9 cellular contexts compared by ENCODE assay signal in the genomic region with DNA sequence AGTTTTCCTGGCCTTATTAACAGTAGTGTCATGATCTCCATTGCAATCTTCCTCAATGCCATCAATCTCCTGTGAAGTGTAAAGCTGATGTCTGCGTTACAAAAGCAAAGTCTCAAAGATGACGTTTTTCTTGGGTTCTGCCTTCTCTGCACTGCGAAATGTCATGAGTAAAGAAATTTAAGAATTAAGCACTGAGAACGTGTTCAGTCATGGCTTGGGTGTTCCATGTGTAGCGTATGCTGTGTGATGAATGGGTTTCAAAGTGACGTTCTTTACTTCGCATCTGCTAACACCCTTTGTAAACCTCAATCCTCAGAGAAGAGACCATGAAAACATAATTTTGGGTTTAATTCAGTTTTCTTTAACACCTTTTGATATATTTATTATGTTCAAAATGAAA. TPM values are rescaled to one million over a fixed set of nuclear protein-coding genes. Genes with fewer than 3 reads are reported as not detected.
DNase-seq lines count a peak whose midpoint lies in the region; ATAC-seq and TF ChIP-seq lines count a peak whose summit lies in the region.
"Had no signal": no experiment of that assay in that cellular context is flagged by ENCODE, and none has a peak within 500 bp of the region (broad histone marks: within the 10 kb centered on the region; RNA-seq: fewer than 3 reads in every experiment).

No MANE protein-coding gene starts in this region.

- H3K27ac Mint-ChIP-seq in activated CD4-positive, alpha-beta memory T cell treated with anti-CD3 and anti-CD28 coated beads, Interleukin-2, amount 10 ng/mL, durations not matched to agents 7 days and 5 days, result no peak overlapping the region

- H3K36me3 Mint-ChIP-seq in activated CD4-positive, alpha-beta memory T cell treated with anti-CD3 and anti-CD28 coated beads, Interleukin-2, amount 10 ng/mL, durations not matched to agents 7 days and 5 days (ENCODE audit: low read depth), result peaks cover 6% of the 10 kb centered on the region

- no peaks in the 10 kb centered on the region for H3K9me3 ChIP-seq in gastrocnemius medialis

- ATAC-seq in gastrocnemius medialis (no peak), GM19452 (IDR thresholded peaks at IDR 0.05; ENCODE audit: unreplicated experiment) (no peak)

- peak overlapping the region in 3 of 4 donors; percentile 79 to 82 (median 79) for H3K27ac ChIP-seq in gastrocnemius medialis

- in situ Hi-C loops in gastrocnemius medialis (cut with MboI; ENCODE audit: low sequenced_read_pairs in 4 of 4), result no loop called here
- in situ Hi-C loops in ACHN (cut with HindIII; ENCODE audit: low pct_ligation_motif_present, low pct_unique_long_range_greater_than_20kb, low sequenced_read_pairs), result no loop called here
- in situ Hi-C loops in GM13976 (cut with MboI; ENCODE audit: low sequenced_read_pairs, unreplicated experiment), result no loop called here

- H3K4me3 ChIP-seq in HFF-Myc (replicated peaks; ENCODE audit: low read depth, low read length) (peak overlapping the region; percentile 63), fibroblast of the aortic adventitia (ENCODE audit: low read depth, low read length) (peak overlapping the region; percentile 78), gastrocnemius medialis (peak overlapping the region; percentile 61 to 84 (median 72))

- no peaks in the 10 kb centered on the region for H3K9me3 Mint-ChIP-seq in activated CD4-positive, alpha-beta memory T cell treated with anti-CD3 and anti-CD28 coated beads, Interleukin-2, amount 10 ng/mL, durations not matched to agents 7 days and 5 days

- H3K36me3 ChIP-seq in gastrocnemius medialis, result peaks cover 0 to 8% of the 10 kb centered on the region in 2 donors

- H3K27me3 ChIP-seq in gastrocnemius medialis, result no peaks in the 10 kb centered on the region

- DNase-seq in HFF-Myc (ENCODE audit: extremely low read depth, low read depth) (no peak), fibroblast of the aortic adventitia (ENCODE audit: low read depth) (peak; percentile 33), gastrocnemius medialis (no peak), ACHN (no peak), GM13976 (ENCODE audit: low spot score) (no peak)
- DNase-seq in activated CD4-positive, alpha-beta memory T cell treated with anti-CD3 and anti-CD28 coated beads, Interleukin-2, amount 10 ng/mL, durations not matched to agents 7 days and 5 days, result no peak
- DNase-seq in stimulated activated CD8-positive, alpha-beta memory T cell treated with anti-CD3 and anti-CD28 coated beads, Interleukin-4, amount 100 ng/mL, for 48 hours, result no peak
- DNase-seq: NCI-H446 treated with DMSO at 0.1 percent for 48 hours had no signal

- TF ChIP-seq CTCF in HFF-Myc (IDR thresholded peaks at IDR 0.05; ENCODE audit: low read depth, low read length, missing control alignments) (no peak), fibroblast of the aortic adventitia (IDR thresholded peaks at IDR 0.05; ENCODE audit: insufficient read depth, low read length) (no peak), gastrocnemius medialis (IDR thresholded peaks at IDR 0.05 in 4 of 5, conservative IDR thresholded peaks at IDR 0.05 in 1 of 5) (no peak), GM13976 (IDR thresholded peaks at IDR 0.05; ENCODE audit: borderline replicate concordance, control extremely low read depth, extremely low read depth, insufficient read depth, missing control alignments) (no peak)

- intact Hi-C loops in gastrocnemius medialis (cut with DNase I; ENCODE audit: low total_unique reads), result no loop called here

- H3K4me1 Mint-ChIP-seq in activated CD4-positive, alpha-beta memory T cell treated with anti-CD3 and anti-CD28 coated beads, Interleukin-2, amount 10 ng/mL, durations not matched to agents 7 days and 5 days, result peaks cover 13% of the 10 kb centered on the region

- H3K4me3 Mint-ChIP-seq in activated CD4-positive, alpha-beta memory T cell treated with anti-CD3 and anti-CD28 coated beads, Interleukin-2, amount 10 ng/mL, durations not matched to agents 7 days and 5 days, result peak overlapping the region; percentile 79

- no peak for TF ChIP-seq POLR2A in gastrocnemius medialis (IDR thresholded peaks at IDR 0.05)

- peaks cover 0 to 10% of the 10 kb centered on the region in 2 donors for H3K4me1 ChIP-seq in gastrocnemius medialis

- H3K27me3 Mint-ChIP-seq in activated CD4-positive, alpha-beta memory T cell treated with anti-CD3 and anti-CD28 coated beads, Interleukin-2, amount 10 ng/mL, durations not matched to agents 7 days and 5 days, result no peaks in the 10 kb centered on the region

- POLR2A ChIA-PET in activated CD4-positive, alpha-beta memory T cell treated with anti-CD3 and anti-CD28 coated beads, Interleukin-2, amount 10 ng/mL, durations not matched to agents 7 days and 5 days (lab: Charles Lee), result interaction anchor here (1.4 kb wide), 1 partner anchor 40 kb away, joined by 3 read pairs; no protein-coding TSS in a partner anchor

- CTCF ChIA-PET in activated CD4-positive, alpha-beta memory T cell treated with anti-CD3 and anti-CD28 coated beads, Interleukin-2, amount 10 ng/mL, durations not matched to agents 7 days and 5 days (lab: Charles Lee), result interaction anchor here (1.2 to 1.6 kb wide), 2 partner anchors 37 to 157 kb away, joined by 4 to 7 read pairs; no protein-coding TSS in a partner anchor

RNA-seq across cellular contexts. Expression of a gene that starts 1.0 kb away (rescaled TPM):
- total RNA-seq in activated CD4-positive, alpha-beta memory T cell treated with anti-CD3 and anti-CD28 coated beads, Interleukin-2, amount 10 ng/mL, durations not matched to agents 7 days and 5 days, result 1 to 10 TPM; 4.7 to 5.4 TPM
- 6.0 and 11.3 TPM in 2 replicates for total RNA-seq in fibroblast of the aortic adventitia (ENCODE audit: low replicate concordance)
- total RNA-seq in gastrocnemius medialis, result 1 to 10 TPM in 3 of 4 donors, under 1 TPM in 1; 0.20 to 2.9 (median 1.9) TPM
